8 cellular contexts compared by ENCODE assay signal in genomic region chr11:66619080-66619554, GRCh38. TPM values are rescaled to one million over a fixed set of nuclear protein-coding genes. Genes with fewer than 3 reads are reported as not detected.
DNase-seq lines count a peak whose midpoint lies in the region; ATAC-seq and TF ChIP-seq lines count a peak whose summit lies in the region.

No MANE protein-coding gene starts in this region.

- DNase-seq in AML-193 (lab: John Stamatoyannopoulos, UW) (peak; percentile 53 to 79), HT-29 (ENCODE audit: low spot score) (peak; percentile 41), heart right ventricle (no peak), skeletal muscle cell (ENCODE audit: low read depth) (no peak), NCI-H1048 (lab: John Stamatoyannopoulos, UW) (no peak), omental fat pad (ENCODE audit: low spot score) (no peak)
- peak; percentile 53 for DNase-seq in activated CD8-positive, alpha-beta T cell treated with anti-CD3 and anti-CD28 coated beads, Interleukin-2, amount 10 ng/mL, durations not matched to agents 7 days and 5 days
- DNase-seq in activated CD8-positive, alpha-beta memory T cell treated with anti-CD3 and anti-CD28 coated beads, Interleukin-2, amount 50 U/mL, for 48 hours, result no peak

- no peak for TF ChIP-seq CTCF in heart right ventricle (IDR thresholded peaks at IDR 0.05)
- no peak for TF ChIP-seq CTCF in omental fat pad (IDR thresholded peaks at IDR 0.05)

- intact Hi-C loops in heart right ventricle (cut with DNase I), result loop anchor here in 1 of 10 donors (5.0 kb wide), 1 partner anchor 58 kb away; the partner anchor contains the start of gene RBM4B

- H3K9me3 Mint-ChIP-seq in activated CD8-positive, alpha-beta T cell treated with anti-CD3 and anti-CD28 coated beads, Interleukin-2, amount 10 ng/mL, durations not matched to agents 7 days and 5 days (ENCODE audit: insufficient read depth), result no peaks in the 10 kb centered on the region

- H3K4me1 ChIP-seq in heart right ventricle, result peaks cover 21 to 77% (median 71%) of the 10 kb centered on the region in 9 donors

- H3K36me3 ChIP-seq in heart right ventricle, result peaks cover 0 to 52% (median 3%) of the 10 kb centered on the region in 9 donors

- no peaks in the 10 kb centered on the region for H3K27me3 Mint-ChIP-seq in activated CD8-positive, alpha-beta T cell treated with anti-CD3 and anti-CD28 coated beads, Interleukin-2, amount 10 ng/mL, durations not matched to agents 7 days and 5 days (ENCODE audit: low read depth)

- CTCF ChIA-PET in activated CD8-positive, alpha-beta T cell treated with anti-CD3 and anti-CD28 coated beads, Interleukin-2, amount 10 ng/mL, durations not matched to agents 7 days and 5 days (lab: Charles Lee), result interaction anchor here (0.6 to 3.6 kb wide), 12 partner anchors 9 to 551 kb away, joined by 3 to 28 read pairs (median 4); partner anchors contain the start of genes CCDC87, CCS, RBM4 and RBM4B

- H3K4me3 ChIP-seq in heart right ventricle, result peak overlapping the region in 8 of 10 donors; percentile 56 to 92 (median 82)
- H3K4me3 ChIP-seq in skeletal muscle cell (ENCODE audit: low read depth, low read length), result peak overlapping the region; percentile 94

- H3K27ac Mint-ChIP-seq in activated CD8-positive, alpha-beta T cell treated with anti-CD3 and anti-CD28 coated beads, Interleukin-2, amount 10 ng/mL, durations not matched to agents 7 days and 5 days, result peak overlapping the region; percentile 99

- peak; percentile 45 for ATAC-seq in activated CD8-positive, alpha-beta T cell treated with anti-CD3 and anti-CD28 coated beads, Interleukin-2, amount 10 ng/mL, durations not matched to agents 7 days and 5 days
- peak in 5 of 8 donors; percentile 1 to 29 (median 2) for ATAC-seq in heart right ventricle
- ATAC-seq in omental fat pad (ENCODE audit: low FRiP score), result no peak

- 25 to 37% methylated on average over 4 of the region's 4 CpGs for whole genome bisulfite sequencing in heart right ventricle, 2 donors

- no peaks in the 10 kb centered on the region for H3K9me3 ChIP-seq in heart right ventricle

- H3K4me1 Mint-ChIP-seq in activated CD8-positive, alpha-beta T cell treated with anti-CD3 and anti-CD28 coated beads, Interleukin-2, amount 10 ng/mL, durations not matched to agents 7 days and 5 days (ENCODE audit: low read depth), result peaks cover 57% of the 10 kb centered on the region

- H3K27ac ChIP-seq in heart right ventricle, result peak overlapping the region; percentile 14 to 96 (median 93)

- peaks cover 74% of the 10 kb centered on the region for H3K36me3 Mint-ChIP-seq in activated CD8-positive, alpha-beta T cell treated with anti-CD3 and anti-CD28 coated beads, Interleukin-2, amount 10 ng/mL, durations not matched to agents 7 days and 5 days (ENCODE audit: low read depth)

- H3K27me3 ChIP-seq in heart right ventricle, result no peaks in the 10 kb centered on the region

- H3K4me3 Mint-ChIP-seq in activated CD8-positive, alpha-beta T cell treated with anti-CD3 and anti-CD28 coated beads, Interleukin-2, amount 10 ng/mL, durations not matched to agents 7 days and 5 days, result peak overlapping the region; percentile 98

- POLR2A ChIA-PET in activated CD8-positive, alpha-beta T cell treated with anti-CD3 and anti-CD28 coated beads, Interleukin-2, amount 10 ng/mL, durations not matched to agents 7 days and 5 days (lab: Charles Lee), result interaction anchor here (0.6 to 2.3 kb wide), 10 partner anchors 9 to 224 kb away, joined by 3 to 20 read pairs (median 4); partner anchors contain the start of genes CCDC87, RBM4, RBM4B and RCE1

RNA-seq across cellular contexts. Expression of gene RBM14, which starts 2.7 kb away (rescaled TPM):
- total RNA-seq in HT-29 (2014; rRNA removed; shearing (Covaris generic)), result 94.0 and 95.6 TPM in 2 replicates
- 100 to 1,000 TPM; 168 to 182 TPM for total RNA-seq in activated CD8-positive, alpha-beta T cell treated with anti-CD3 and anti-CD28 coated beads, Interleukin-2, amount 10 ng/mL, durations not matched to agents 7 days and 5 days
- total RNA-seq in heart right ventricle, result 10 to 100 TPM; 22.4 to 34.3 (median 28.3) TPM
- polyA plus RNA-seq in heart right ventricle, result 10 to 100 TPM; 16.2 to 49.7 TPM
- total RNA-seq in omental fat pad, result 10 to 100 TPM; 38.3 to 74.2 (median 55.7) TPM

RNA-seq across cellular contexts. Expression of gene RBM4, which starts 19.4 kb away (rescaled TPM):
- 93.9 and 102 TPM in 2 replicates for total RNA-seq in HT-29 (2014; rRNA removed; shearing (Covaris generic))
- total RNA-seq in activated CD8-positive, alpha-beta T cell treated with anti-CD3 and anti-CD28 coated beads, Interleukin-2, amount 10 ng/mL, durations not matched to agents 7 days and 5 days, result 100 to 1,000 TPM; 118 to 121 TPM
- total RNA-seq in heart right ventricle (10 to 100 TPM; 49.3 to 77.0 (median 55.3) TPM), omental fat pad (10 to 100 TPM; 63.1 to 90.8 (median 78.3) TPM)
- polyA plus RNA-seq in heart right ventricle, result 10 to 100 TPM; 37.9 to 60.5 TPM

RNA-seq across cellular contexts. Expression of gene CCS, which starts 26.1 kb away (rescaled TPM):
- total RNA-seq in HT-29 (2014; rRNA removed; shearing (Covaris generic)), result 43.5 and 45.5 TPM in 2 replicates
- 10 to 100 TPM; 29.3 to 32.5 TPM for total RNA-seq in activated CD8-positive, alpha-beta T cell treated with anti-CD3 and anti-CD28 coated beads, Interleukin-2, amount 10 ng/mL, durations not matched to agents 7 days and 5 days
- total RNA-seq in heart right ventricle (10 to 100 TPM; 15.9 to 29.3 (median 20.2) TPM), omental fat pad (10 to 100 TPM; 19.0 to 42.4 (median 21.7) TPM)
- 10 to 100 TPM; 27.7 to 73.6 TPM for polyA plus RNA-seq in heart right ventricle

RNA-seq across cellular contexts. Expression of gene CCDC87, which starts 26.3 kb away (rescaled TPM):
- 0.79 and 1.3 TPM in 2 replicates for total RNA-seq in HT-29 (2014; rRNA removed; shearing (Covaris generic))
- under 1 TPM; 0.55 to 0.70 TPM for total RNA-seq in activated CD8-positive, alpha-beta T cell treated with anti-CD3 and anti-CD28 coated beads, Interleukin-2, amount 10 ng/mL, durations not matched to agents 7 days and 5 days
- total RNA-seq in heart right ventricle, result under 1 TPM; 0.17 to 0.66 (median 0.37) TPM
- under 1 TPM; 0.14 to 0.22 TPM for polyA plus RNA-seq in heart right ventricle
- total RNA-seq in omental fat pad, result under 1 TPM in 2 of 4 donors, not detected in 2; 0.19 to 0.28 TPM

RNA-seq across cellular contexts. Expression of gene CTSF, which starts 50.7 kb away (rescaled TPM):
- not detected in 2 replicates for total RNA-seq in HT-29 (2014; rRNA removed; shearing (Covaris generic))
- total RNA-seq in activated CD8-positive, alpha-beta T cell treated with anti-CD3 and anti-CD28 coated beads, Interleukin-2, amount 10 ng/mL, durations not matched to agents 7 days and 5 days, result under 1 TPM; 0.70 to 0.90 TPM
- total RNA-seq in heart right ventricle, result 10 to 100 TPM; 29.1 to 75.5 (median 51.3) TPM
- 10 to 100 TPM; 17.1 to 19.9 TPM for polyA plus RNA-seq in heart right ventricle
- total RNA-seq in omental fat pad, result 100 to 1,000 TPM in 2 of 4 donors, 10 to 100 TPM in 2; 82.8 to 110 (median 96.5) TPM

Comparison
In these comparisons a context has a peak if more than half of its experiments do, and no peak if none do; other contexts are left out.
1. DNase-seq: peak in AML-193 (2 of 2), HT-29 (single experiment) and activated CD8-positive, alpha-beta T cell treated with anti-CD3 and anti-CD28 coated beads, Interleukin-2, amount 10 ng/mL, durations not matched to agents 7 days and 5 days (single experiment); none in heart right ventricle (0 of 2), skeletal muscle cell (single experiment), activated CD8-positive, alpha-beta memory T cell treated with anti-CD3 and anti-CD28 coated beads, Interleukin-2, amount 50 U/mL, for 48 hours (single experiment), NCI-H1048 (single experiment) and omental fat pad (single experiment).